ENCODE assay signal across 13 cellular contexts in genomic region chr3:10283638-10284037, GRCh38. TPM values are rescaled to one million over a fixed set of nuclear protein-coding genes. Genes with fewer than 3 reads are reported as not detected.
DNase-seq lines count a peak whose midpoint lies in the region; ATAC-seq, FAIRE-seq and TF ChIP-seq lines count a peak whose summit lies in the region.
"Had no signal": no experiment of that assay in that cellular context is flagged by ENCODE, and none has a peak within 500 bp of the region (broad histone marks: within the 10 kb centered on the region; RNA-seq: fewer than 3 reads in every experiment).

No MANE protein-coding gene starts in this region.

- no peaks in the 10 kb centered on the region for H3K27me3 ChIP-seq in CD4-positive, alpha-beta T cell (ENCODE audit: control insufficient read depth, insufficient read depth, low read length)
- H3K27me3 ChIP-seq in SK-N-SH (ENCODE audit: insufficient read depth) (no peaks in the 10 kb centered on the region), keratinocyte (ENCODE audit: control insufficient read depth, extremely low read depth, insufficient read depth, low read length) (no peaks in the 10 kb centered on the region)
- H3K27me3 ChIP-seq: upper lobe of left lung had no signal

- no peak for TF ChIP-seq CTCF in CD4-positive, alpha-beta T cell (IDR thresholded peaks at IDR 0.05)
- no peak for TF ChIP-seq CTCF in SK-N-SH (IDR thresholded peaks at IDR 0.05)
- no peak for TF ChIP-seq CTCF in keratinocyte (optimal IDR thresholded peaks at IDR 0.05 in 1 of 3, IDR thresholded peaks at IDR 0.05 in 1 of 3, conservative IDR thresholded peaks at IDR 0.05 in 1 of 3; ENCODE audit: extremely low read depth in 1 of 3, insufficient read depth in 2 of 3, low read length in 3 of 3)

- peak overlapping the region; percentile 70 for H3K27ac Mint-ChIP-seq in CD4-positive, alpha-beta T cell

- H3K4me3 ChIP-seq in SK-N-SH (ENCODE audit: low read depth in 2 of 2, low read length in 1 of 2) (no peak overlapping the region), keratinocyte (ENCODE audit: control insufficient read depth in 2 of 3, extremely low read depth in 1 of 3, insufficient read depth in 2 of 3, low read depth in 1 of 3, low read length in 3 of 3) (no peak overlapping the region)
- H3K4me3 ChIP-seq: GM12878, upper lobe of left lung had no signal

- dilution Hi-C loops in keratinocyte (cut with MboI; ENCODE audit: extremely low pct_ligation_motif_present, low sequenced_read_pairs): no loop called here

- H2AFZ ChIP-seq in SK-N-SH (ENCODE audit: low read depth) (no peak overlapping the region), keratinocyte (ENCODE audit: control insufficient read depth, low read length) (no peak overlapping the region)

- in situ Hi-C loops in G401 (cut with HindIII; ENCODE audit: low sequenced_read_pairs): no loop called here

- H3K4me1 ChIP-seq in SK-N-SH (ENCODE audit: control insufficient read depth in 1 of 2, insufficient read depth in 2 of 2, low read depth in 1 of 2, low read length in 1 of 2) (peaks cover 6 to 19% of the 10 kb centered on the region in 2 experiments; a peak in 2 of 4 replicates), keratinocyte (ENCODE audit: control insufficient read depth, extremely low read depth, insufficient read depth, low read length) (peaks cover 5% of the 10 kb centered on the region)

- no peak overlapping the region for H3K9ac ChIP-seq in SK-N-SH
- no peak overlapping the region for H3K9ac ChIP-seq in keratinocyte (ENCODE audit: control insufficient read depth, extremely low read depth, insufficient read depth, low read length)

- H3K27ac ChIP-seq in CD4-positive, alpha-beta T cell (ENCODE audit: low read depth, low read length): no peak overlapping the region
- H3K27ac ChIP-seq in SK-N-SH (ENCODE audit: low read depth in 2 of 2, low read length in 1 of 2) (no peak overlapping the region), keratinocyte (ENCODE audit: control insufficient read depth, insufficient read depth, low read length) (no peak overlapping the region)
- H3K27ac ChIP-seq: upper lobe of left lung had no signal

- no peak overlapping the region for H3K4me2 ChIP-seq in SK-N-SH
- no peak overlapping the region for H3K4me2 ChIP-seq in keratinocyte (ENCODE audit: control insufficient read depth, extremely low read depth, insufficient read depth, low read depth, low read length)

- H3K4me3 Mint-ChIP-seq in CD4-positive, alpha-beta T cell: no peak overlapping the region

- TF ChIP-seq EP300 in SK-N-SH (IDR thresholded peaks at IDR 0.05; ENCODE audit: borderline replicate concordance in 1 of 2, low read depth in 1 of 2, low read length in 1 of 2): no peak

- intact Hi-C loops in CD4-positive, alpha-beta T cell (cut with DNase I, micrococcal nuclease): loop anchor here (10.0 kb wide), 3 partner anchors 299 to 439 kb away; partner anchors contain the start of genes CRELD1 (in 1 of the 2), EMC3 (in 1 of the 2) and RPUSD3 (in 1 of the 2)

- CTCF ChIA-PET in CD4-positive, alpha-beta T cell (lab: Charles Lee): interaction anchor here (1.2 to 1.3 kb wide), 2 partner anchors 13 to 20 kb away, joined by 3 to 4 read pairs; no protein-coding TSS in a partner anchor
- CTCF ChIA-PET in SK-N-SH (lab: Yijun Ruan, JAX): interaction anchor here (0.9 to 1.4 kb wide), 3 partner anchors 14 to 455 kb away, joined by 3 to 7 read pairs (median 3); no protein-coding TSS in a partner anchor

- peaks cover 60% of the 10 kb centered on the region for H3K36me3 Mint-ChIP-seq in CD4-positive, alpha-beta T cell (ENCODE audit: low read depth)

- no peaks in the 10 kb centered on the region for H3K9me2 ChIP-seq in SK-N-SH

- WGBS in SK-N-SH (ENCODE audit: low lambda C conversion rate): 64% methylated on average over 5 of the region's 5 CpGs

- no peaks in the 10 kb centered on the region for H3K9me1 ChIP-seq in keratinocyte (ENCODE audit: control insufficient read depth, extremely low read depth, insufficient read depth, low read length)

- peaks cover 4% of the 10 kb centered on the region for H3F3A ChIP-seq in SK-N-SH (replicated peaks; ENCODE audit: insufficient read depth)

- H4K20me1 ChIP-seq in SK-N-SH (ENCODE audit: insufficient read depth): no peaks in the 10 kb centered on the region
- no peaks in the 10 kb centered on the region for H4K20me1 ChIP-seq in keratinocyte (ENCODE audit: control insufficient read depth, extremely low read depth, insufficient read depth, low read length)

- no peak for DNase-seq in CD4-positive, alpha-beta T cell
- DNase-seq in G401 (ENCODE audit: low spot score) (peak; percentile 38), SK-N-SH (peak; percentile 48), keratinocyte (ENCODE audit: low read depth, low spot score) (no peak), COLO668 (lab: John Stamatoyannopoulos, UW; ENCODE audit: unreplicated experiment) (no peak), AG08395 (ENCODE audit: low spot score) (no peak)
- DNase-seq: foreskin fibroblast, T1000, upper lobe of left lung had no signal

- peaks cover 29 to 45% of the 10 kb centered on the region in 2 experiments for H3K36me3 ChIP-seq in SK-N-SH (replicated peaks in 1 of 2; ENCODE audit: control insufficient read depth in 1 of 2, insufficient read depth in 2 of 2, low read length in 1 of 2)
- H3K36me3 ChIP-seq in keratinocyte (ENCODE audit: control insufficient read depth in 2 of 2, extremely low read depth in 1 of 2, insufficient read depth in 2 of 2, low read length in 2 of 2): peaks cover 11 to 27% of the 10 kb centered on the region in 2 experiments

- no peaks in the 10 kb centered on the region for H3K79me2 ChIP-seq in SK-N-SH (ENCODE audit: insufficient read depth)
- no peaks in the 10 kb centered on the region for H3K79me2 ChIP-seq in keratinocyte (ENCODE audit: control insufficient read depth, insufficient read depth, low read length)

- TF ChIP-seq RAD21 in SK-N-SH (IDR thresholded peaks at IDR 0.05; ENCODE audit: low read length): no peak

- no peaks in the 10 kb centered on the region for H3K9me3 Mint-ChIP-seq in CD4-positive, alpha-beta T cell

- no peak for ATAC-seq in CD4-positive, alpha-beta T cell (ENCODE audit: poor library complexity)
- no peak for ATAC-seq in HG03432 (IDR thresholded peaks at IDR 0.05; ENCODE audit: unreplicated experiment)

- H3K4me1 Mint-ChIP-seq in CD4-positive, alpha-beta T cell (ENCODE audit: low read depth): peaks cover 53% of the 10 kb centered on the region

- H3K9me3 ChIP-seq in CD4-positive, alpha-beta T cell (ENCODE audit: control insufficient read depth, low read length): no peaks in the 10 kb centered on the region
- no peaks in the 10 kb centered on the region for H3K9me3 ChIP-seq in SK-N-SH
- no peaks in the 10 kb centered on the region for H3K9me3 ChIP-seq in keratinocyte (ENCODE audit: control insufficient read depth, low read depth, low read length)
- H3K9me3 ChIP-seq: upper lobe of left lung had no signal

- POLR2A ChIA-PET in CD4-positive, alpha-beta T cell (lab: Charles Lee): interaction anchor here (1.0 to 1.1 kb wide), 3 partner anchors 20 to 142 kb away, joined by 3 to 6 read pairs (median 3); partner anchors contain the start of gene VHL
- POLR2A ChIA-PET in SK-N-SH (lab: Yijun Ruan, JAX): interaction anchor here (0.6 kb wide), 1 partner anchor 21 kb away, joined by 3 read pairs; no protein-coding TSS in a partner anchor

- no peaks in the 10 kb centered on the region for H3K27me3 Mint-ChIP-seq in CD4-positive, alpha-beta T cell

- FAIRE-seq in keratinocyte (lab: Jason Lieb, UNC): peak; percentile 23
- FAIRE-seq: GM12878 had no signal

TF ChIP-seq in SK-N-SH, 30 proteins besides CTCF, POLR2A, EP300 and RAD21 (continues in another document):
- no peak for TF ChIP-seq FOXM1 (IDR thresholded peaks at IDR 0.05; ENCODE audit: low read depth)

RNA-seq across cellular contexts. Expression of gene GHRL, which starts 9.1 kb away (rescaled TPM):
- total RNA-seq in CD4-positive, alpha-beta T cell: 1 to 10 TPM; 1.1 to 3.2 TPM
- total RNA-seq in G401 (2014; rRNA removed; shearing (Covaris generic)): not detected in 2 replicates
- polyA plus RNA-seq in SK-N-SH (2012; rRNA removed) (not detected in 2 replicates), keratinocyte (not detected in 3 replicates)
- polyA plus RNA-seq in SK-N-SH (2012; cell fraction: cytosol; rRNA removed): not detected in 2 replicates
- polyA plus RNA-seq in SK-N-SH (2012; cell fraction: nucleus; rRNA removed): 0.29 and 0.31 TPM in 2 replicates
- not detected for polyA plus RNA-seq in keratinocyte (2011; ENCODE audit: low read depth)
- not detected in 2 replicates for polyA plus RNA-seq in keratinocyte (2011; cell fraction: cytosol; rRNA removed)
- 0.11 TPM in 1 of 2 replicates, not detected in the other for polyA plus RNA-seq in keratinocyte (2011; cell fraction: nucleus; rRNA removed)
- polyA plus RNA-seq in keratinocyte (2012; ENCODE audit: low replicate concordance): 0.21 TPM in 1 of 2 replicates, not detected in the other
- not detected in 3 replicates for polyA minus RNA-seq in keratinocyte
- not detected for polyA minus RNA-seq in keratinocyte (2011; cell fraction: cytosol; rRNA and poly(A)+ RNA removed)
- polyA minus RNA-seq in keratinocyte (2011; cell fraction: nucleus; rRNA and poly(A)+ RNA removed): not detected in 2 replicates
- total RNA-seq: M059J, pulmonary artery endothelial cell had no signal

RNA-seq across cellular contexts. Expression of gene TATDN2, which starts 35.4 kb away (rescaled TPM):
- 10 to 100 TPM; 48.7 to 50.2 TPM for total RNA-seq in CD4-positive, alpha-beta T cell
- 18.8 and 22.1 TPM in 2 replicates for total RNA-seq in G401 (2014; rRNA removed; shearing (Covaris generic))
- polyA plus RNA-seq in SK-N-SH (2012; rRNA removed): 14.7 and 17.8 TPM in 2 replicates
- 12.8 and 15.2 TPM in 2 replicates for polyA plus RNA-seq in SK-N-SH (2012; cell fraction: cytosol; rRNA removed)
- 18.3 and 22.1 TPM in 2 replicates for polyA plus RNA-seq in SK-N-SH (2012; cell fraction: nucleus; rRNA removed)
- 13.4 to 20.0 TPM (median 13.8 TPM) in 3 replicates for polyA plus RNA-seq in keratinocyte
- polyA plus RNA-seq in keratinocyte (2011; ENCODE audit: low read depth): 3.3 TPM
- 14.8 and 16.2 TPM in 2 replicates for polyA plus RNA-seq in keratinocyte (2011; cell fraction: cytosol; rRNA removed)
- 21.0 and 21.4 TPM in 2 replicates for polyA plus RNA-seq in keratinocyte (2011; cell fraction: nucleus; rRNA removed)
- polyA plus RNA-seq in keratinocyte (2012; ENCODE audit: low replicate concordance): 13.3 and 26.3 TPM in 2 replicates
- polyA minus RNA-seq in keratinocyte: 28.0 to 33.6 TPM (median 29.8 TPM) in 3 replicates
- polyA minus RNA-seq in keratinocyte (2011; cell fraction: cytosol; rRNA and poly(A)+ RNA removed): 11.7 TPM
- 15.5 and 25.2 TPM in 2 replicates for polyA minus RNA-seq in keratinocyte (2011; cell fraction: nucleus; rRNA and poly(A)+ RNA removed)

RNA-seq across cellular contexts. Expression of gene SEC13, which starts 37.3 kb away (rescaled TPM):
- 10 to 100 TPM; 81.1 to 86.5 TPM for total RNA-seq in CD4-positive, alpha-beta T cell
- 147 and 148 TPM in 2 replicates for total RNA-seq in G401 (2014; rRNA removed; shearing (Covaris generic))
- polyA plus RNA-seq in SK-N-SH (2012; rRNA removed) (198 and 215 TPM in 2 replicates), keratinocyte (120 to 165 TPM (median 124 TPM) in 3 replicates)
- 114 and 157 TPM in 2 replicates for polyA plus RNA-seq in SK-N-SH (2012; cell fraction: cytosol; rRNA removed)
- polyA plus RNA-seq in SK-N-SH (2012; cell fraction: nucleus; rRNA removed): 214 and 216 TPM in 2 replicates
- polyA plus RNA-seq in keratinocyte (2011; ENCODE audit: low read depth): 49.4 TPM
- 97.7 and 143 TPM in 2 replicates for polyA plus RNA-seq in keratinocyte (2011; cell fraction: cytosol; rRNA removed)
- 109 and 125 TPM in 2 replicates for polyA plus RNA-seq in keratinocyte (2011; cell fraction: nucleus; rRNA removed)
- 90.5 and 167 TPM in 2 replicates for polyA plus RNA-seq in keratinocyte (2012; ENCODE audit: low replicate concordance)
- polyA minus RNA-seq in keratinocyte: 175 to 254 TPM (median 185 TPM) in 3 replicates
- polyA minus RNA-seq in keratinocyte (2011; cell fraction: cytosol; rRNA and poly(A)+ RNA removed): 134 TPM
- 60.9 and 70.4 TPM in 2 replicates for polyA minus RNA-seq in keratinocyte (2011; cell fraction: nucleus; rRNA and poly(A)+ RNA removed)

Comparison
In these comparisons a context has a peak if more than half of its experiments do, and no peak if none do; other contexts are left out.
1. DNase-seq: peak in G401 (single experiment) and SK-N-SH (single experiment); none in CD4-positive, alpha-beta T cell (0 of 10), keratinocyte (single experiment), COLO668 (single experiment) and AG08395 (single experiment).